ENCODE assay signal across 12 cellular contexts in the genomic region with DNA sequence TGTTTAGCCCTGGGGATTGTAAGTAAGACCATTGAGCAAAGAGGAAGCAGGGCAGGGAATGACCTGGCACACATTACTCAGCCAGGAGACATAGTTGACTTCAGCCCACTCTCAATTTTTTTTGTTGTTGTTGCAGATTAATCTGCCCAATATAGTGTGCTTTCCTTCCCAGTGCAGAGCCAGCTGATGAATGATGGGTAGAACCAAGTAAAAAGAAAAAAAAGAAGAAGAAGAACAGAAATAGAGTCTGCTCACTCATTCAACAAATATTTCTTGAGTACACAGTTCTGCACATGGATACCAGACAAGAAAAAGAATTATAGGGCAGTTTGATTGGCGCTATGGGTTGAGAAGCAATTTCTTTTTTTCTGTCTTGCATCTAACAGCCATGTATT.
DNase-seq lines count a peak whose midpoint lies in the region; ATAC-seq and TF ChIP-seq lines count a peak whose summit lies in the region.
"Had no signal": no experiment of that assay in that cellular context is flagged by ENCODE, and none has a peak within 500 bp of the region (broad histone marks: within the 10 kb centered on the region; RNA-seq: fewer than 3 reads in every experiment).

No MANE protein-coding gene starts in this region.

- H3K4me1 ChIP-seq in thymus (ENCODE audit: control insufficient read depth, insufficient read depth, low read length), result peaks cover 63% of the 10 kb centered on the region
- H3K4me1 ChIP-seq: HAP-1 had no signal

- in situ Hi-C loops in ACHN (cut with HindIII; ENCODE audit: low pct_ligation_motif_present, low pct_unique_long_range_greater_than_20kb, low sequenced_read_pairs), result no loop called here

- H3K27me3 ChIP-seq in thymus (ENCODE audit: control insufficient read depth, insufficient read depth), result no peaks in the 10 kb centered on the region
- H3K27me3 ChIP-seq: colonic mucosa had no signal

- no peak overlapping the region for H3K4me3 ChIP-seq in thymus (ENCODE audit: low read length)
- H3K4me3 ChIP-seq: colonic mucosa, HAP-1 had no signal

- no peak for ATAC-seq in GM18867 (IDR thresholded peaks at IDR 0.05; ENCODE audit: unreplicated experiment)

- H3K9me3 ChIP-seq in thymus (ENCODE audit: control insufficient read depth), result no peaks in the 10 kb centered on the region
- H3K9me3 ChIP-seq: colonic mucosa, HAP-1 had no signal

- H3K36me3 ChIP-seq in thymus (ENCODE audit: control insufficient read depth, insufficient read depth), result no peaks in the 10 kb centered on the region
- H3K36me3 ChIP-seq: colonic mucosa, HAP-1 had no signal

- POLR2A ChIA-PET in activated CD4-positive, alpha-beta memory T cell treated with anti-CD3 and anti-CD28 coated beads for 36 hours (lab: Charles Lee), result interaction anchor here (1.3 to 7.2 kb wide), 2 partner anchors 48 to 226 kb away, joined by 3 to 84 read pairs; no protein-coding TSS in a partner anchor
- POLR2A ChIA-PET in activated CD4-positive, alpha-beta memory T cell treated with anti-CD3 and anti-CD28 coated beads, Interleukin-2, amount 10 ng/mL, durations not matched to agents 7 days and 5 days (lab: Charles Lee), result interaction anchor here (1.0 to 8.2 kb wide), 6 partner anchors 10 to 214 kb away, joined by 3 to 302 read pairs (median 4); no protein-coding TSS in a partner anchor
- POLR2A ChIA-PET in RWPE1 (lab: Yijun Ruan, JAX; ENCODE audit: low non-redundant PET), result no interaction called here

- no peak for TF ChIP-seq CTCF in RWPE1 (conservative IDR thresholded peaks at IDR 0.05; ENCODE audit: low read depth)

- peaks cover 95% of the 10 kb centered on the region for H3K4me1 Mint-ChIP-seq in activated CD4-positive, alpha-beta memory T cell treated with anti-CD3 and anti-CD28 coated beads for 36 hours (ENCODE audit: low read depth)
- peaks cover 87% of the 10 kb centered on the region for H3K4me1 Mint-ChIP-seq in activated CD4-positive, alpha-beta memory T cell treated with anti-CD3 and anti-CD28 coated beads, Interleukin-2, amount 10 ng/mL, durations not matched to agents 7 days and 5 days
- peaks cover 96% of the 10 kb centered on the region for H3K4me1 Mint-ChIP-seq in activated naive CD8-positive, alpha-beta T cell treated with anti-CD3 and anti-CD28 coated beads for 36 hours
- H3K4me1 Mint-ChIP-seq in immature natural killer cell, result peaks cover 93 to 100% of the 10 kb centered on the region in 2 donors

- H3K9me3 Mint-ChIP-seq in activated CD4-positive, alpha-beta memory T cell treated with anti-CD3 and anti-CD28 coated beads for 36 hours, result no peaks in the 10 kb centered on the region
- peaks cover 10% of the 10 kb centered on the region for H3K9me3 Mint-ChIP-seq in activated CD4-positive, alpha-beta memory T cell treated with anti-CD3 and anti-CD28 coated beads, Interleukin-2, amount 10 ng/mL, durations not matched to agents 7 days and 5 days
- peaks cover 20% of the 10 kb centered on the region for H3K9me3 Mint-ChIP-seq in activated naive CD8-positive, alpha-beta T cell treated with anti-CD3 and anti-CD28 coated beads for 36 hours
- peaks cover 0 to 2% (median 0%) of the 10 kb centered on the region in 6 donors for H3K9me3 Mint-ChIP-seq in immature natural killer cell

- H3K27ac Mint-ChIP-seq in activated CD4-positive, alpha-beta memory T cell treated with anti-CD3 and anti-CD28 coated beads for 36 hours, result peak overlapping the region; percentile 96
- no peak overlapping the region for H3K27ac Mint-ChIP-seq in activated CD4-positive, alpha-beta memory T cell treated with anti-CD3 and anti-CD28 coated beads, Interleukin-2, amount 10 ng/mL, durations not matched to agents 7 days and 5 days
- peak overlapping the region; percentile 93 for H3K27ac Mint-ChIP-seq in activated naive CD8-positive, alpha-beta T cell treated with anti-CD3 and anti-CD28 coated beads for 36 hours
- H3K27ac Mint-ChIP-seq in immature natural killer cell, result peak overlapping the region; percentile 56 to 99 (median 78)

- H3K4me3 Mint-ChIP-seq in activated CD4-positive, alpha-beta memory T cell treated with anti-CD3 and anti-CD28 coated beads for 36 hours, result no peak overlapping the region
- H3K4me3 Mint-ChIP-seq in activated CD4-positive, alpha-beta memory T cell treated with anti-CD3 and anti-CD28 coated beads, Interleukin-2, amount 10 ng/mL, durations not matched to agents 7 days and 5 days, result no peak overlapping the region
- no peak overlapping the region for H3K4me3 Mint-ChIP-seq in activated naive CD8-positive, alpha-beta T cell treated with anti-CD3 and anti-CD28 coated beads for 36 hours
- no peak overlapping the region for H3K4me3 Mint-ChIP-seq in immature natural killer cell

- DNase-seq in activated CD4-positive, alpha-beta memory T cell treated with anti-CD3 and anti-CD28 coated beads for 36 hours, result no peak
- DNase-seq in activated CD4-positive, alpha-beta memory T cell treated with anti-CD3 and anti-CD28 coated beads, Interleukin-2, amount 10 ng/mL, durations not matched to agents 7 days and 5 days, result no peak
- DNase-seq in activated naive CD8-positive, alpha-beta T cell treated with anti-CD3 and anti-CD28 coated beads for 36 hours, result no peak
- DNase-seq in immature natural killer cell (no peak), RWPE1 (ENCODE audit: low spot score) (no peak), ACHN (no peak)
- DNase-seq: colonic mucosa, NCI-H1417, NCI-H69 had no signal

- CTCF ChIA-PET in activated CD4-positive, alpha-beta memory T cell treated with anti-CD3 and anti-CD28 coated beads for 36 hours (lab: Charles Lee), result interaction anchor here (0.9 to 1.2 kb wide), 2 partner anchors 34 to 336 kb away, joined by 3 to 5 read pairs; no protein-coding TSS in a partner anchor
- CTCF ChIA-PET in activated CD4-positive, alpha-beta memory T cell treated with anti-CD3 and anti-CD28 coated beads, Interleukin-2, amount 10 ng/mL, durations not matched to agents 7 days and 5 days (lab: Charles Lee), result interaction anchor here (2.0 kb wide), 1 partner anchor 29 kb away, joined by 8 read pairs; no protein-coding TSS in a partner anchor
- CTCF ChIA-PET in RWPE1 (lab: Yijun Ruan, JAX), result no interaction called here

- H3K27ac ChIP-seq in thymus (ENCODE audit: low read depth), result peak overlapping the region; percentile 57
- no peak overlapping the region for H3K27ac ChIP-seq in RWPE1
- H3K27ac ChIP-seq: colonic mucosa had no signal

- peaks cover 23% of the 10 kb centered on the region for H3K36me3 Mint-ChIP-seq in activated CD4-positive, alpha-beta memory T cell treated with anti-CD3 and anti-CD28 coated beads for 36 hours
- H3K36me3 Mint-ChIP-seq in activated CD4-positive, alpha-beta memory T cell treated with anti-CD3 and anti-CD28 coated beads, Interleukin-2, amount 10 ng/mL, durations not matched to agents 7 days and 5 days (ENCODE audit: low read depth), result peaks cover 59% of the 10 kb centered on the region
- H3K36me3 Mint-ChIP-seq in activated naive CD8-positive, alpha-beta T cell treated with anti-CD3 and anti-CD28 coated beads for 36 hours, result peaks cover 60% of the 10 kb centered on the region
- H3K36me3 Mint-ChIP-seq in immature natural killer cell, result peaks cover 0 to 5% (median 3%) of the 10 kb centered on the region in 3 donors

- no peaks in the 10 kb centered on the region for H3K27me3 Mint-ChIP-seq in activated CD4-positive, alpha-beta memory T cell treated with anti-CD3 and anti-CD28 coated beads for 36 hours
- H3K27me3 Mint-ChIP-seq in activated CD4-positive, alpha-beta memory T cell treated with anti-CD3 and anti-CD28 coated beads, Interleukin-2, amount 10 ng/mL, durations not matched to agents 7 days and 5 days, result no peaks in the 10 kb centered on the region
- no peaks in the 10 kb centered on the region for H3K27me3 Mint-ChIP-seq in activated naive CD8-positive, alpha-beta T cell treated with anti-CD3 and anti-CD28 coated beads for 36 hours
- H3K27me3 Mint-ChIP-seq in immature natural killer cell (ENCODE audit: low read depth in 3 of 3), result peaks cover 0 to 9% (median 8%) of the 10 kb centered on the region in 3 donors

- intact Hi-C loops in activated CD4-positive, alpha-beta memory T cell treated with anti-CD3 and anti-CD28 coated beads for 36 hours (cut with micrococcal nuclease), result no loop called here

- WGBS in thymus, result 96% methylated on average over 1 of the region's 1 CpG
